Comparison of ENCODE assay signal across 20 cellular contexts in the genomic region with DNA sequence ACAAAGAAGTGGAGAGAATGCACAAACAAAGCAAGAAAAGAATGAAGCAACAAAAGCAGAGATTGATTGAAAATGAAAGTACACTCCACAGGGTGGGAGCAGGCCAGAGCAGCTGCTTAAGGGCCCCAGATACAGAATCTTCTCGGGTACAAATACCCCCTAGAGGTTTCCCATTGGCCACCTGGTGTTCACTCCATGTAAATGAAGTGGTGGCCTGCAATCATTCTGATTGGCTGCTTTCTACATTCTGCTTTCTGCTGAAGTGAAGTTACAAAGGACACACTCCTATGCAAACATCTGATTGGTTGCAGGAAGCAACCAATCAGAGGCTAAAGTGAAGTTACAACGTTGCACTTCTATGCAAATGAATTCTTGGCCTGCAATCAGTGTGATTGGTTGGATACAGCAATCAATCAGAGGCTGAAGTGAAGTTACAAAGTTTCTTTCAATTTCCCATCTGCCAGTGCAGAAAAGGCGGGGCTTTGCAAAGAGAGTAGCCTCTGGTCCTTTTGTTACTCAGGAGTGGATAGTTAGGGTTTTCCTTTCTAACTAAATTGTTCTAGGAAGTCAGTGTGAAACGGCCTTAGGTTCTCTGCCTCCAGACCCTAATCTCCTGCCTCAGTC. TPM values are rescaled to one million over a fixed set of nuclear protein-coding genes. Genes with fewer than 3 reads are reported as not detected.
"Had no signal": no experiment of that assay in that cellular context is flagged by ENCODE, and none has a peak within 500 bp of the region (broad histone marks: within the 10 kb centered on the region; RNA-seq: fewer than 3 reads in every experiment).

No MANE protein-coding gene starts in this region.

- H3K27me3 Mint-ChIP-seq: activated CD4-positive, alpha-beta memory T cell treated with anti-CD3 and anti-CD28 coated beads for 36 hours; activated CD8-positive, alpha-beta memory T cell treated with anti-CD3 and anti-CD28 coated beads, Interleukin-2, amount 10 ng/mL, durations not matched to agents 7 days and 5 days; activated naive CD4-positive, alpha-beta T cell treated with anti-CD3 and anti-CD28 coated beads, Interleukin-2, amount 10 ng/mL, durations not matched to agents 7 days and 5 days; naive thymus-derived CD4-positive, alpha-beta T cell had no signal

- H3K4me1 Mint-ChIP-seq: activated CD8-positive, alpha-beta memory T cell treated with anti-CD3 and anti-CD28 coated beads, Interleukin-2, amount 10 ng/mL, durations not matched to agents 7 days and 5 days; activated naive CD4-positive, alpha-beta T cell treated with anti-CD3 and anti-CD28 coated beads, Interleukin-2, amount 10 ng/mL, durations not matched to agents 7 days and 5 days had no signal

- ATAC-seq: activated CD8-positive, alpha-beta memory T cell treated with anti-CD3 and anti-CD28 coated beads, Interleukin-2, amount 10 ng/mL, durations not matched to agents 7 days and 5 days; mucosa of descending colon; naive thymus-derived CD4-positive, alpha-beta T cell had no signal

- DNase-seq: activated CD4-positive, alpha-beta memory T cell treated with anti-CD3 and anti-CD28 coated beads for 36 hours; activated CD8-positive, alpha-beta memory T cell treated with anti-CD3 and anti-CD28 coated beads, Interleukin-2, amount 10 ng/mL, durations not matched to agents 7 days and 5 days; activated naive CD4-positive, alpha-beta T cell treated with anti-CD3 and anti-CD28 coated beads, Interleukin-2, amount 10 ng/mL, durations not matched to agents 7 days and 5 days; activated T-cell treated with anti-CD3 and anti-CD28 coated beads, Interleukin-2, amount 50 U/mL, for 1 hour; hippocampal formation; kidney; left ventricle myocardium inferior; mucosa of descending colon; naive thymus-derived CD4-positive, alpha-beta T cell; stimulated activated CD4-positive, alpha-beta T cell treated with anti-CD3 and anti-CD28 coated beads, Interleukin-1b, Interleukin-23, amount 100 ng/mL, for 48 hours; stomach had no signal

- H3K9me3 ChIP-seq: ascending aorta, esophagus muscularis mucosa, left ventricle myocardium inferior, mucosa of descending colon, neutrophil, thoracic aorta had no signal

- H3K4me1 ChIP-seq: ascending aorta, esophagus muscularis mucosa, left ventricle myocardium inferior, parathyroid adenoma, stomach had no signal

- FAIRE-seq: colon, urothelium cell line had no signal

- H3K27ac ChIP-seq: ascending aorta, cardiac muscle cell, esophagus muscularis mucosa, left ventricle myocardium inferior, neutrophil, parathyroid adenoma, stomach, thoracic aorta, VCaP had no signal

- H3K27me3 ChIP-seq: ascending aorta, cardiac muscle cell, esophagus muscularis mucosa, neutrophil, stomach had no signal

- H3K36me3 ChIP-seq: ascending aorta, cardiac muscle cell, esophagus muscularis mucosa, left ventricle myocardium inferior, neutrophil, stomach, thoracic aorta had no signal

- H3K27ac Mint-ChIP-seq: activated CD4-positive, alpha-beta memory T cell treated with anti-CD3 and anti-CD28 coated beads for 36 hours; activated CD8-positive, alpha-beta memory T cell treated with anti-CD3 and anti-CD28 coated beads, Interleukin-2, amount 10 ng/mL, durations not matched to agents 7 days and 5 days; activated naive CD4-positive, alpha-beta T cell treated with anti-CD3 and anti-CD28 coated beads, Interleukin-2, amount 10 ng/mL, durations not matched to agents 7 days and 5 days; naive thymus-derived CD4-positive, alpha-beta T cell had no signal

- H3K4me3 Mint-ChIP-seq: activated CD4-positive, alpha-beta memory T cell treated with anti-CD3 and anti-CD28 coated beads for 36 hours; activated CD8-positive, alpha-beta memory T cell treated with anti-CD3 and anti-CD28 coated beads, Interleukin-2, amount 10 ng/mL, durations not matched to agents 7 days and 5 days; activated naive CD4-positive, alpha-beta T cell treated with anti-CD3 and anti-CD28 coated beads, Interleukin-2, amount 10 ng/mL, durations not matched to agents 7 days and 5 days; naive thymus-derived CD4-positive, alpha-beta T cell had no signal

- H2AFZ ChIP-seq: parathyroid adenoma had no signal

- H3K4me3 ChIP-seq: ascending aorta, cardiac muscle cell, esophagus muscularis mucosa, left ventricle myocardium inferior, mucosa of descending colon, stomach, thoracic aorta had no signal

- H3K9me3 Mint-ChIP-seq: activated CD4-positive, alpha-beta memory T cell treated with anti-CD3 and anti-CD28 coated beads for 36 hours; activated naive CD4-positive, alpha-beta T cell treated with anti-CD3 and anti-CD28 coated beads, Interleukin-2, amount 10 ng/mL, durations not matched to agents 7 days and 5 days had no signal

- H3K9ac ChIP-seq: parathyroid adenoma had no signal

- H3K36me3 Mint-ChIP-seq: activated CD4-positive, alpha-beta memory T cell treated with anti-CD3 and anti-CD28 coated beads for 36 hours; activated CD8-positive, alpha-beta memory T cell treated with anti-CD3 and anti-CD28 coated beads, Interleukin-2, amount 10 ng/mL, durations not matched to agents 7 days and 5 days; activated naive CD4-positive, alpha-beta T cell treated with anti-CD3 and anti-CD28 coated beads, Interleukin-2, amount 10 ng/mL, durations not matched to agents 7 days and 5 days; naive thymus-derived CD4-positive, alpha-beta T cell had no signal

- H3K79me2 ChIP-seq: parathyroid adenoma had no signal

RNA-seq across cellular contexts. Expression of gene GPC4, which starts 19.0 kb away (rescaled TPM):
- total RNA-seq: activated CD4-positive, alpha-beta memory T cell treated with anti-CD3 and anti-CD28 coated beads for 36 hours; activated CD8-positive, alpha-beta memory T cell treated with anti-CD3 and anti-CD28 coated beads, Interleukin-2, amount 10 ng/mL, durations not matched to agents 7 days and 5 days had no signal
- polyA plus RNA-seq: naive thymus-derived CD4-positive, alpha-beta T cell had no signal
